Comparison of ENCODE assay signal across 1 cellular context in the genomic region with DNA sequence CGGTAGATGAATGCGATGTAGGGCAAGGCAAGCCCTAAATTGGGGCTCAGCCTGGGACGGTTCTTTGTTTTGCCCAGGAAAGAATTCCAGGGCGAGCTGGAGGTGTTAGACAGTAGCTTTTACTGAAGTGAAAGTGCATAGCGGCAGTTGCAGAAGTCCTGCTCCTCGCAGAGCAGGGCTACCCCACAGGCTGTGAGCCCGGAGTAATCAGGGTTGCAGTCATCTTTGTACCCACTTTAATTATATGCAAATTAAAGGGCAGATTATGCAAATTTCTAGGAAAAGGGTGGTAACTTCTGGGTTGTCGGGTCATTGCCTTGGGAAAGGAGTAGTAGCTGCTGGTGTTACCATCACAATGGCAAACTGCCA.
TF ChIP-seq lines count a peak whose summit lies in the region.

No MANE protein-coding gene starts in this region.

TF ChIP-seq in HCT116, 20 proteins besides CTCF, POLR2A, EP300 and RAD21 (continued from another document):
- TF ChIP-seq, protein P1, sequence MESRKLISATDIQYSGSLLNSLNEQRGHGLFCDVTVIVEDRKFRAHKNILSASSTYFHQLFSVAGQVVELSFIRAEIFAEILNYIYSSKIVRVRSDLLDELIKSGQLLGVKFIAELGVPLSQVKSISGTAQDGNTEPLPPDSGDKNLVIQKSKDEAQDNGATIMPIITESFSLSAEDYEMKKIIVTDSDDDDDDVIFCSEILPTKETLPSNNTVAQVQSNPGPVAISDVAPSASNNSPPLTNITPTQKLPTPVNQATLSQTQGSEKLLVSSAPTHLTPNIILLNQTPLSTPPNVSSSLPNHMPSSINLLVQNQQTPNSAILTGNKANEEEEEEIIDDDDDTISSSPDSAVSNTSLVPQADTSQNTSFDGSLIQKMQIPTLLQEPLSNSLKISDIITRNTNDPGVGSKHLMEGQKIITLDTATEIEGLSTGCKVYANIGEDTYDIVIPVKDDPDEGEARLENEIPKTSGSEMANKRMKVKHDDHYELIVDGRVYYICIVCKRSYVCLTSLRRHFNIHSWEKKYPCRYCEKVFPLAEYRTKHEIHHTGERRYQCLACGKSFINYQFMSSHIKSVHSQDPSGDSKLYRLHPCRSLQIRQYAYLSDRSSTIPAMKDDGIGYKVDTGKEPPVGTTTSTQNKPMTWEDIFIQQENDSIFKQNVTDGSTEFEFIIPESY (IDR thresholded peaks at IDR 0.05; ENCODE audit: extremely low read depth, insufficient replicate concordance, low read length), result no peak
- TF ChIP-seq EGR1 (IDR thresholded peaks at IDR 0.05; ENCODE audit: low read depth) (no peak), TCF7L2 (IDR thresholded peaks at IDR 0.05; ENCODE audit: borderline replicate concordance, extremely low read depth, insufficient read depth, insufficient read length) (no peak), JUND (IDR thresholded peaks at IDR 0.05) (no peak), ELF1 (IDR thresholded peaks at IDR 0.05; ENCODE audit: borderline replicate concordance, low read depth) (no peak)
TF ChIP-seq in HCT116: peak in this region for 0.
